In the genomic region with DNA sequence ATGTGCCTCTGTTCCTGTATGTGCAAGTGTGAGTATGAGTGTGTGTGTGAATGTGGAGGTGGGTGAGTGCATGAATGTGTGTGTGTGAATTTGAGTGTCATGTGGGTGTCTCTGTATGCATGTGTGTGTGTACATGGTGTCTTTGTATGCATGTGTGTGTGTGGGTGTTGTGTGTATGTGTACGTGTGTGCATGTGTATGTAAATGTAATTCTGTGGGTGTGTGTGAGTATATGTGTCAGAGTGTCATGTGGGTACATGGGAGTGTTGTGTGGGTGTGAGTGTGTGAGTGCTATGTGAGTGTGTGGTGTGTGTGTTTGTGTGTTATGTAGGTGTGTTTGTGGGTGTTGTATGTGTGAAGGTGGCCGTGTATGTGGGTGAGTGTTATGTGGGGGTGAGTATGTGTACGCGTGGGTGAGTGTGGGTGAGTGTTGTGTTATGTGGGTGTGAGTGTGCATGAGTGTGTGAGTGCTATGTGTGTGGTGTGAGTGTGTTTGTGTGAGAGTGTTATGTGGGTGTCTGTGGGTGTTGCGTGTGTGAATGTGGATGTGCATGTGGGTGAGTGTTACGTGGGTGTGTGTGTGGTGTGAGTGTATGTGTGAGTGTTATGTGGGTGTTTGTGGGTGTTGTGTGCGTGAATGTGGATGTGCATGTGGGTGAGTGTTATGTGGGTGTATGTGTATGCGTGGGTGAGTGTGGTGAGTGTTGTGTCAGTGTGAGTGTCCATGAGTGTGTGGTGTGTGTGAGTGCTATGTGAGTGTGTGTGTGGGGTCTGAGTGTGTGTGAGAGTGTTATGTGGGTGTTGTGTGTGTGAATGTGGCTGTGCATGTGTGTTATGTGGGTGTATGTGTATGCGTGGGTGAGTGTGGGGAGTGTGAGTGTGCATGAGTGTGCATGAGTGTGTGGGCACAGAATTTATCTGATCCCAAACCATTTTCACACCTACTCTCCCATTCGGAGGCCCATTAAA, we compare ENCODE assay signal across 22 cellular contexts. TPM values are rescaled to one million over a fixed set of nuclear protein-coding genes. Genes with fewer than 3 reads are reported as not detected.
DNase-seq lines count a peak whose midpoint lies in the region; ATAC-seq, FAIRE-seq and TF ChIP-seq lines count a peak whose summit lies in the region.
"Had no signal": no experiment of that assay in that cellular context is flagged by ENCODE, and none has a peak within 500 bp of the region (broad histone marks: within the 10 kb centered on the region; RNA-seq: fewer than 3 reads in every experiment).

No MANE protein-coding gene starts in this region.

- TF ChIP-seq RAD21 in GM12878 (IDR thresholded peaks at IDR 0.05; ENCODE audit: insufficient read depth, low read depth, low read length), result no peak

- DNase-seq in GM12878 (ENCODE audit: low read depth, low spot score) (no peak), upper lobe of right lung (no peak), endothelial cell (ENCODE audit: low spot score) (no peak), H54 (ENCODE audit: insufficient read length, low spot score) (no peak)
- no peak for DNase-seq in naive thymus-derived CD4-positive, alpha-beta T cell
- DNase-seq: ACHN; BE2C; C1 segment of cervical spinal cord; CD4-positive, CD25-positive, alpha-beta regulatory T cell; CD8-positive, alpha-beta memory T cell; COR-L47; DMS 273 treated with DMSO at 0.1 percent for 48 hours; DMS53; DND-41; EL; HCEC 1CT had no signal

- TF ChIP-seq CTCF in GM12878 (IDR thresholded peaks at IDR 0.05 in 2 of 3, conservative IDR thresholded peaks at IDR 0.05 in 1 of 3; ENCODE audit: control insufficient read depth in 2 of 3, extremely low read depth in 1 of 3, insufficient read depth in 1 of 3, low read depth in 3 of 3, low read length in 3 of 3) (no peak), upper lobe of right lung (IDR thresholded peaks at IDR 0.05) (no peak), endothelial cell (IDR thresholded peaks at IDR 0.05; ENCODE audit: unreplicated experiment) (no peak)

- peaks cover 0 to 4% (median 3%) of the 10 kb centered on the region in 5 donors for H3K27me3 Mint-ChIP-seq in naive thymus-derived CD4-positive, alpha-beta T cell
- H3K27me3 Mint-ChIP-seq in endothelial cell (ENCODE audit: unreplicated experiment), result peaks cover 11% of the 10 kb centered on the region

- FAIRE-seq in GM12878 (lab: Jason Lieb, UNC) (no peak), H54 (lab: Jason Lieb, UNC) (no peak)
- FAIRE-seq: A204.1, GM12891, GM19239, HTR-8/SVneo had no signal

- no TSS peak for BruUV-seq in GM12878 (replicated peaks; lab: Mats Ljungman, UMichigan)

- peaks cover 6% of the 10 kb centered on the region for H3K9me3 ChIP-seq in GM12878 (replicated peaks; ENCODE audit: control insufficient read depth, insufficient read depth, low read length)
- no peaks in the 10 kb centered on the region for H3K9me3 ChIP-seq in naive thymus-derived CD4-positive, alpha-beta T cell (ENCODE audit: control insufficient read depth in 2 of 3, low read length in 3 of 3)
- no peaks in the 10 kb centered on the region for H3K9me3 ChIP-seq in upper lobe of right lung
- H3K9me3 ChIP-seq: BE2C had no signal

- H3K27me3 ChIP-seq in GM12878 (replicated peaks in 1 of 2; ENCODE audit: control insufficient read depth in 2 of 2, insufficient read depth in 2 of 2, low read length in 1 of 2) (no peaks in the 10 kb centered on the region), upper lobe of right lung (no peaks in the 10 kb centered on the region)
- H3K27me3 ChIP-seq in naive thymus-derived CD4-positive, alpha-beta T cell (ENCODE audit: control insufficient read depth in 2 of 2, insufficient read depth in 2 of 2, low read length in 2 of 2), result no peaks in the 10 kb centered on the region
- H3K27me3 ChIP-seq: BE2C had no signal

- peaks cover 0 to 4% (median 3%) of the 10 kb centered on the region in 7 donors for H3K4me1 Mint-ChIP-seq in naive thymus-derived CD4-positive, alpha-beta T cell
- peaks cover 11% of the 10 kb centered on the region for H3K4me1 Mint-ChIP-seq in endothelial cell (ENCODE audit: unreplicated experiment)

- H3K9ac ChIP-seq in GM12878 (ENCODE audit: control insufficient read depth, insufficient read depth, low read length), result no peak overlapping the region
- H3K9ac ChIP-seq: KMS-11 had no signal

- intact Hi-C loops in GM12878 (cut with micrococcal nuclease; ENCODE audit: unreplicated experiment), result loop anchor here (5.0 to 10.0 kb wide), 5 partner anchors 103 to 1463 kb away; no protein-coding TSS in a partner anchor
- intact Hi-C loops in naive thymus-derived CD4-positive, alpha-beta T cell (cut with micrococcal nuclease), result loop anchor here (5.0 to 10.0 kb wide), 5 partner anchors 503 to 1703 kb away; a partner anchor contains a TSS
- intact Hi-C loops in upper lobe of right lung (cut with DNase I), result loop anchor here (10.0 kb wide), 1 partner anchor 393 kb away; no protein-coding TSS in a partner anchor

- H3K4me3 Mint-ChIP-seq in naive thymus-derived CD4-positive, alpha-beta T cell, result no peak overlapping the region
- H3K4me3 Mint-ChIP-seq in endothelial cell (ENCODE audit: unreplicated experiment), result no peak overlapping the region
- H3K4me3 Mint-ChIP-seq: CD4-positive, CD25-positive, alpha-beta regulatory T cell; CD8-positive, alpha-beta memory T cell had no signal

- TF ChIP-seq POLR2A in GM12878 (IDR thresholded peaks at IDR 0.05; ENCODE audit: low read depth, low read length) (no peak), H54 (IDR thresholded peaks at IDR 0.05; ENCODE audit: low read depth, low read length) (no peak)

- H3K4me3 ChIP-seq in GM12878 (no peak overlapping the region), upper lobe of right lung (no peak overlapping the region)
- H3K4me3 ChIP-seq in naive thymus-derived CD4-positive, alpha-beta T cell (ENCODE audit: low read length), result no peak overlapping the region

- RAD21 ChIA-PET in GM12878 (lab: Charles Lee; ENCODE audit: unreplicated experiment), result interaction anchor here (0.7 kb wide), 1 partner anchor 1014 kb away, joined by 3 read pairs; no protein-coding TSS in a partner anchor

- SMC1A ChIA-PET in GM12878 (lab: Charles Lee; ENCODE audit: uncharacterized antibody, unreplicated experiment), result interaction anchor here (1.0 kb wide), 1 partner anchor 381 kb away, joined by 3 read pairs; no protein-coding TSS in a partner anchor

- H3K36me3 ChIP-seq in GM12878 (ENCODE audit: control insufficient read depth in 2 of 2, insufficient read depth in 2 of 2, low read length in 1 of 2) (no peaks in the 10 kb centered on the region), upper lobe of right lung (no peaks in the 10 kb centered on the region)
- H3K36me3 ChIP-seq in naive thymus-derived CD4-positive, alpha-beta T cell (ENCODE audit: control insufficient read depth in 2 of 3, insufficient read depth in 3 of 3, low read length in 3 of 3), result no peaks in the 10 kb centered on the region
- H3K36me3 ChIP-seq: BE2C had no signal

- H3K27ac ChIP-seq in GM12878 (ENCODE audit: control insufficient read depth, insufficient read depth), result no peak overlapping the region
- H3K27ac ChIP-seq in naive thymus-derived CD4-positive, alpha-beta T cell (ENCODE audit: low read depth, low read length), result no peak overlapping the region
- no peak overlapping the region for H3K27ac ChIP-seq in upper lobe of right lung
- H3K27ac ChIP-seq: KMS-11 had no signal

- TF ChIP-seq EP300 in GM12878 (IDR thresholded peaks at IDR 0.05; ENCODE audit: borderline replicate concordance in 1 of 2, control insufficient read depth in 1 of 2, low read depth in 2 of 2, low read length in 2 of 2), result no peak

- peaks cover 5% of the 10 kb centered on the region for H3K4me1 ChIP-seq in GM12878 (ENCODE audit: control insufficient read depth, insufficient read depth, low read length)
- no peaks in the 10 kb centered on the region for H3K4me1 ChIP-seq in naive thymus-derived CD4-positive, alpha-beta T cell (ENCODE audit: control insufficient read depth in 2 of 2, insufficient read depth in 2 of 2, low read length in 2 of 2)
- H3K4me1 ChIP-seq in upper lobe of right lung, result no peaks in the 10 kb centered on the region

- 72% methylated on average over 10 of the region's 10 CpGs for WGBS in GM12878 (ENCODE audit: insufficient coverage, insufficient replicate concordance, low lambda C conversion rate, missing lambda C conversion rate)

- H4K20me1 ChIP-seq in GM12878 (ENCODE audit: control insufficient read depth, insufficient read depth), result no peaks in the 10 kb centered on the region; the same call in 1 of the 2 replicates

- ATAC-seq in GM12878 (no peak), upper lobe of right lung (peak; percentile 6), esophagus mucosa (no peak)
- peak; percentile 17 for ATAC-seq in naive thymus-derived CD4-positive, alpha-beta T cell

- no peak overlapping the region for H3K27ac Mint-ChIP-seq in naive thymus-derived CD4-positive, alpha-beta T cell
- no peak overlapping the region for H3K27ac Mint-ChIP-seq in endothelial cell (ENCODE audit: unreplicated experiment)
- H3K27ac Mint-ChIP-seq: CD4-positive, CD25-positive, alpha-beta regulatory T cell; CD8-positive, alpha-beta memory T cell had no signal

- no peak overlapping the region for H2AFZ ChIP-seq in GM12878 (ENCODE audit: control insufficient read depth, low read depth, low read length)

- H3K4me2 ChIP-seq in GM12878 (ENCODE audit: control insufficient read depth, insufficient read depth), result no peak overlapping the region
- H3K4me2 ChIP-seq: KMS-11 had no signal

- CTCF ChIA-PET in GM12878 (lab: Yijun Ruan, JAX), result interaction anchor here (1.0 to 1.1 kb wide), 2 partner anchors 249 to 389 kb away, joined by 3 read pairs; no protein-coding TSS in a partner anchor
- CTCF ChIA-PET in naive thymus-derived CD4-positive, alpha-beta T cell (lab: Charles Lee), result no interaction called here

- peaks cover 0 to 6% (median 0%) of the 10 kb centered on the region in 11 donors for H3K9me3 Mint-ChIP-seq in naive thymus-derived CD4-positive, alpha-beta T cell
- peaks cover 4% of the 10 kb centered on the region for H3K9me3 Mint-ChIP-seq in endothelial cell (ENCODE audit: unreplicated experiment)

- POLR2A ChIA-PET in GM12878 (lab: Charles Lee), result no interaction called here
- POLR2A ChIA-PET in naive thymus-derived CD4-positive, alpha-beta T cell (lab: Charles Lee), result no interaction called here

- in situ Hi-C loops in GM12878 (cut with MboI), result loop anchor here (10.0 to 25.0 kb wide), 4 partner anchors 186 to 1463 kb away; a partner anchor contains a TSS

- H3K79me2 ChIP-seq in GM12878 (ENCODE audit: control insufficient read depth, insufficient read depth, low read length), result no peaks in the 10 kb centered on the region

- H3K36me3 Mint-ChIP-seq in naive thymus-derived CD4-positive, alpha-beta T cell, result no peaks in the 10 kb centered on the region
- H3K36me3 Mint-ChIP-seq in endothelial cell (ENCODE audit: low read depth, unreplicated experiment), result peaks cover 8% of the 10 kb centered on the region
- H3K36me3 Mint-ChIP-seq: CD4-positive, CD25-positive, alpha-beta regulatory T cell; CD8-positive, alpha-beta memory T cell had no signal

RNA-seq across cellular contexts. Expression of a gene that starts 36.6 kb away (rescaled TPM):
- 52.1 and 55.0 TPM in 2 replicates for total RNA-seq in GM12878 (2013; cell fraction: nucleolus; rRNA removed)
- total RNA-seq in GM12878 (2014; rRNA removed), result 11.5 and 12.4 TPM in 2 replicates
- 6.1 and 6.4 TPM in 2 replicates for total RNA-seq in GM12878 (2014; rRNA removed; fragmentation: Illumina TruSeq; extraction: Trizol)
- 25.7 and 26.9 TPM in 2 replicates for total RNA-seq in GM12878 (2021)
- polyA plus RNA-seq in GM12878 (2011; ENCODE audit: low read depth), result 4.2 TPM
- 5.1 and 14.7 TPM in 2 replicates for polyA plus RNA-seq in GM12878 (2011; rRNA removed)
- 10.7 and 18.2 TPM in 2 replicates for polyA plus RNA-seq in GM12878 (2011; cell fraction: cytosol; rRNA removed)
- 23.8 and 26.9 TPM in 2 replicates for polyA plus RNA-seq in GM12878 (2011; cell fraction: nucleus; rRNA removed)
- polyA plus RNA-seq in GM12878 (2012), result 6.0 and 10.1 TPM in 2 replicates
- 21.0 and 21.5 TPM in 2 replicates for polyA plus RNA-seq in GM12878 (2014; fragmentation: Illumina TruSeq; extraction: Trizol)
- polyA plus RNA-seq in GM12878 (2014; fragmentation: Nextera tagmentation; extraction: Ambion mirVana), result 1 to 10 TPM; 4.2 to 4.9 TPM
- polyA plus RNA-seq in GM12878 (2014; rRNA removed), result 8.3 and 9.9 TPM in 2 replicates
- polyA plus RNA-seq in GM12878 (2016; fragmentation: Nextera tagmentation; extraction: Ambion mirVana), result 10 to 100 TPM; 11.1 to 13.0 TPM
- 16.6 and 21.5 TPM in 2 replicates for polyA minus RNA-seq in GM12878 (2011; rRNA and poly(A)+ RNA removed)
- polyA minus RNA-seq in GM12878 (2011; cell fraction: cytosol; rRNA and poly(A)+ RNA removed), result 13.9 and 16.1 TPM in 2 replicates
- 8.1 and 10.8 TPM in 2 replicates for polyA minus RNA-seq in GM12878 (2011; cell fraction: nucleus; rRNA and poly(A)+ RNA removed)
- total RNA-seq in naive thymus-derived CD4-positive, alpha-beta T cell, result 1 to 10 TPM in 1 of 5 experiments, under 1 TPM in 4; 0.11 to 6.2 (median 0.22) TPM
- not detected for polyA plus RNA-seq in naive thymus-derived CD4-positive, alpha-beta T cell
- total RNA-seq in upper lobe of right lung, result 60.5 TPM
- 186 TPM for total RNA-seq in endothelial cell (ENCODE audit: unreplicated experiment)
- 5.3 TPM for total RNA-seq in esophagus mucosa
- polyA plus RNA-seq: CD4-positive, CD25-positive, alpha-beta regulatory T cell; CD8-positive, alpha-beta memory T cell had no signal

RNA-seq across cellular contexts. Expression of a gene that starts 40.8 kb away (rescaled TPM):
- total RNA-seq in GM12878 (2013; cell fraction: nucleolus; rRNA removed), result 79.5 and 87.9 TPM in 2 replicates
- 9.4 and 14.7 TPM in 2 replicates for total RNA-seq in GM12878 (2014; rRNA removed)
- 13.1 and 14.1 TPM in 2 replicates for total RNA-seq in GM12878 (2014; rRNA removed; fragmentation: Illumina TruSeq; extraction: Trizol)
- total RNA-seq in GM12878 (2021), result 14.3 and 14.9 TPM in 2 replicates
- polyA plus RNA-seq in GM12878 (2011; ENCODE audit: low read depth), result 9.2 TPM
- polyA plus RNA-seq in GM12878 (2011; rRNA removed), result 14.9 and 19.3 TPM in 2 replicates
- polyA plus RNA-seq in GM12878 (2011; cell fraction: cytosol; rRNA removed), result 10.5 and 19.3 TPM in 2 replicates
- 28.2 and 30.6 TPM in 2 replicates for polyA plus RNA-seq in GM12878 (2011; cell fraction: nucleus; rRNA removed)
- 11.0 and 19.5 TPM in 2 replicates for polyA plus RNA-seq in GM12878 (2012)
- 20.8 and 27.4 TPM in 2 replicates for polyA plus RNA-seq in GM12878 (2014; fragmentation: Illumina TruSeq; extraction: Trizol)
- 1 to 10 TPM; 5.4 to 6.4 TPM for polyA plus RNA-seq in GM12878 (2014; fragmentation: Nextera tagmentation; extraction: Ambion mirVana)
- polyA plus RNA-seq in GM12878 (2014; rRNA removed), result 12.1 and 12.6 TPM in 2 replicates
- 10 to 100 TPM in 1 of 2 experiments, 1 to 10 TPM in 1; 9.0 to 12.9 TPM for polyA plus RNA-seq in GM12878 (2016; fragmentation: Nextera tagmentation; extraction: Ambion mirVana)
- polyA minus RNA-seq in GM12878 (2011; rRNA and poly(A)+ RNA removed), result 18.3 and 18.7 TPM in 2 replicates
- 6.0 and 8.0 TPM in 2 replicates for polyA minus RNA-seq in GM12878 (2011; cell fraction: cytosol; rRNA and poly(A)+ RNA removed)
- polyA minus RNA-seq in GM12878 (2011; cell fraction: nucleus; rRNA and poly(A)+ RNA removed), result 30.0 and 62.4 TPM in 2 replicates
- total RNA-seq in naive thymus-derived CD4-positive, alpha-beta T cell, result 10 to 100 TPM in 1 of 5 experiments, 1 to 10 TPM in 4; 6.4 to 15.3 (median 7.0) TPM
- 1 to 10 TPM; 2.8 to 3.9 TPM for polyA plus RNA-seq in naive thymus-derived CD4-positive, alpha-beta T cell
- 26.5 TPM for total RNA-seq in upper lobe of right lung
- 18.2 TPM for total RNA-seq in endothelial cell (ENCODE audit: unreplicated experiment)
- 3.8 TPM for total RNA-seq in esophagus mucosa

Comparison
In these comparisons a context has a peak if more than half of its experiments do, and no peak if none do; other contexts are left out.
1. ATAC-seq: peak in naive thymus-derived CD4-positive, alpha-beta T cell (single experiment) and upper lobe of right lung (single experiment); none in GM12878 (single experiment) and esophagus mucosa (single experiment).